ENCODE assay signal across 1 cellular context in the genomic region with DNA sequence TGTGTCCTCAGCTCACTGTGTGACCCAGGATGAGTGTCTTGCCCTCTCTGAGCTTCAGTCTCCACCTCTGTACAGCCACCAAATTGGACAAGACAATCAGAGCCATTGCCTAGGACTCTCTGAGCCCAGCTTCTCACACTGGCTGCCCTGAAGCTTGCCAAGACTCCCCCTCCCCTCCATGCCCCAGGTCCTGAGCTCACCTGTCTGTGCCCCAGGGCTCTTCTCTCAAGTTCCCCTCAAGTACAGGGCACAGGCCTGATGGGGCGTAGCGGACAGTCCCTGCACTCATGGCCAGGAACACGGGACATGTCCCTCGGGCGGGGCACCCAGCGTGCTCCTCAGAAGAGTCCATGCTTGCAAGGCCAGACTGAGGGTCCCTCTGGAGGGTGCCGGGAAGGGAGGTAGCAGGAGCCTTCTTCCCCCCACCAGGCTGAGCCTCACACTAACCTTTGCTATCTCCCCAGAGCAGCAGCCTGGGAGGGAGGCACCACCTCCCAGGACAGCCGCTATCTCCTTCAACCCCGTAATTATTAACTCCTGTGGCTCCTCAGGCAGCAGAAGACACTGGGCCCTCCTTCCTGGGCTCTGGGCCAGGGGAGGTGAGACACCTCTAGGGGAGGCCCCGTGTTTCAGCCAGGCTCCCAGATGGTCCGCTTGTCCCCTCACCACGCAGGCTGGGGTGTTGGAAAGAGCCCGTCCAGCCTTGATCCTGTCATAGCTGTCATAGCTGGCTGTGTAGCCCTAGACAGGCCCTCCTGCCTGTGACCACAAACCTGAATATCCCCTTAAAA.
TF ChIP-seq lines count a peak whose summit lies in the region.

No MANE protein-coding gene starts in this region.

TF ChIP-seq in IMR-90, 13 proteins besides CTCF, POLR2A, EP300 and RAD21:
- TF ChIP-seq ELK1 (IDR thresholded peaks at IDR 0.05; ENCODE audit: borderline replicate concordance, low read depth, low read length) (no peak), CEBPB (IDR thresholded peaks at IDR 0.05; ENCODE audit: low read depth, low read length) (no peak), RCOR1 (IDR thresholded peaks at IDR 0.05; ENCODE audit: insufficient replicate concordance, low read length) (no peak), BHLHE40 (IDR thresholded peaks at IDR 0.05; ENCODE audit: low read depth, low read length) (no peak), FOS (IDR thresholded peaks at IDR 0.05; ENCODE audit: low read depth, low read length) (no peak), CHD1 (IDR thresholded peaks at IDR 0.05; ENCODE audit: low read depth, low read length) (no peak)
TF ChIP-seq in IMR-90: peak in this region for 0.
